In the genomic region with DNA sequence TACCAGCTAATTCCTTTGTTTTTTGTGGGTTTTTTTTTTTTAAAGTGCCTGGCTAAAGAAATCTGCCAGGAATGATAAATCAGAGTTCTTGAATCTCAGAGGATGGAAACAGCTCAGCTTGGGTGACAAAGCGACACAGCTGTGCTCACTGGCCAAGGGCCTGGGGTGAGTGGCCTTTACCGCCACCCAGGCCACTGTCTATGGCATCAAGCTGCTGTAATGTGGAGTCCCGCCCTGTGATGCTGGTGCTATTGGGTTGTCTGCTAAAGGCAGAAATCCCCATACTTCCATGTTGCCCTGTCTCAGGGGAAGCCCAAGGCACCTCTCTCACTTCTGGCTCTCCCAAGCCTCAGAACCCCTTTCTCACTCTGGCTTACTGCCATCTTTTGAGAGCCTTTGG, we compare ENCODE assay signal across 24 cellular contexts.
A peak's percentile ranks its signal among the peaks of the same experiment; 100 is the strongest.
DNase-seq lines count a peak whose midpoint lies in the region; TF ChIP-seq lines count a peak whose summit lies in the region.
"Had no signal": no experiment of that assay in that cellular context is flagged by ENCODE, and none has a peak within 500 bp of the region (broad histone marks: within the 10 kb centered on the region; RNA-seq: fewer than 3 reads in every experiment).

No MANE protein-coding gene starts in this region.

- H4K91ac ChIP-seq in neuronal stem cell (ENCODE audit: low read depth, low read length, poor library complexity) = no peak overlapping the region

- H3K4me1 ChIP-seq in neuronal stem cell (ENCODE audit: control insufficient read depth in 2 of 2, insufficient read depth in 1 of 2, low read depth in 1 of 2, low read length in 2 of 2) (peaks cover 4 to 6% of the 10 kb centered on the region in 2 donors), Karpas-422 (ENCODE audit: low read length) (no peaks in the 10 kb centered on the region), osteoblast (ENCODE audit: insufficient read depth, low read length) (peaks cover 5% of the 10 kb centered on the region)

- no peaks in the 10 kb centered on the region for H3K79me1 ChIP-seq in neuronal stem cell (ENCODE audit: low read depth, low read length)

- H3K4me3 ChIP-seq in WERI-Rb-1 (ENCODE audit: low read depth, low read length) (no peak overlapping the region), neuronal stem cell (ENCODE audit: low read length in 2 of 2) (no peak overlapping the region), Karpas-422 (ENCODE audit: low read length) (no peak overlapping the region), osteoblast (ENCODE audit: insufficient read depth, low read length) (no peak overlapping the region)
- H3K4me3 ChIP-seq: PC-9 had no signal

- no peak overlapping the region for H3K4me2 ChIP-seq in neuronal stem cell (ENCODE audit: insufficient read depth, low read length, poor library complexity, severe bottlenecking)
- H3K4me2 ChIP-seq in Karpas-422 (ENCODE audit: low read depth, low read length, poor library complexity, severe bottlenecking) = no peak overlapping the region
- no peak overlapping the region for H3K4me2 ChIP-seq in osteoblast (ENCODE audit: insufficient read depth, low read length)
- H3K4me2 ChIP-seq: PC-9 had no signal

- peak overlapping the region; percentile 87 for H3K18ac ChIP-seq in neuronal stem cell (ENCODE audit: low read length)

- intact Hi-C loops in head of caudate nucleus (cut with DNase I) = no loop called here

- no peaks in the 10 kb centered on the region for H3K27me3 ChIP-seq in WERI-Rb-1 (ENCODE audit: insufficient read depth, low read depth, severe bottlenecking)
- H3K27me3 ChIP-seq in neuronal stem cell (ENCODE audit: control insufficient read depth in 3 of 3, insufficient read depth in 3 of 3, low read depth in 1 of 3, low read length in 3 of 3) = peaks cover 0 to 3% (median 0%) of the 10 kb centered on the region in 3 experiments
- H3K27me3 ChIP-seq in Karpas-422 (ENCODE audit: low read length) = no peaks in the 10 kb centered on the region
- H3K27me3 ChIP-seq in osteoblast (ENCODE audit: insufficient read depth, low read length) = no peaks in the 10 kb centered on the region

- H3K27ac ChIP-seq in WERI-Rb-1 (no peak overlapping the region), neuronal stem cell (replicated peaks; ENCODE audit: low read length) (no peak overlapping the region), Karpas-422 (ENCODE audit: low read length) (no peak overlapping the region), osteoblast (ENCODE audit: low read depth, low read length) (no peak overlapping the region)
- H3K27ac ChIP-seq: 22Rv1, PC-9, RWPE1 had no signal

- H2AFZ ChIP-seq in neuronal stem cell (ENCODE audit: low read length) = no peak overlapping the region
- no peak overlapping the region for H2AFZ ChIP-seq in Karpas-422 (ENCODE audit: low read length)
- no peak overlapping the region for H2AFZ ChIP-seq in osteoblast (ENCODE audit: low read length)
- H2AFZ ChIP-seq: PC-9 had no signal

- no peaks in the 10 kb centered on the region for H3K9me2 ChIP-seq in Karpas-422 (replicated peaks; ENCODE audit: insufficient read depth, low read length)

- no peak overlapping the region for H4K8ac ChIP-seq in neuronal stem cell (ENCODE audit: low read depth, low read length)

- no peaks in the 10 kb centered on the region for H3K79me2 ChIP-seq in Karpas-422 (ENCODE audit: low read length)
- H3K79me2 ChIP-seq in osteoblast (ENCODE audit: insufficient read depth, low read length) = no peaks in the 10 kb centered on the region

- no peak overlapping the region for H3K14ac ChIP-seq in neuronal stem cell (ENCODE audit: low read length)

- TF ChIP-seq CTCF in WERI-Rb-1 (IDR thresholded peaks at IDR 0.05; ENCODE audit: low read depth, low read length) (no peak), osteoblast (IDR thresholded peaks at IDR 0.05; ENCODE audit: extremely low read depth, low read depth, low read length) (no peak)

- WGBS in neuronal stem cell (ENCODE audit: extremely low coverage in 2 of 2, insufficient read length in 2 of 2, insufficient replicate concordance in 1 of 2), 2 donors = no CpG with 5 or more reads among the region's 3 CpGs

- H2BK12ac ChIP-seq in neuronal stem cell (ENCODE audit: low read length) = no peak overlapping the region

- H3K9me3 ChIP-seq in WERI-Rb-1 (ENCODE audit: severe bottlenecking) (no peaks in the 10 kb centered on the region), neuronal stem cell (replicated peaks in 1 of 2; ENCODE audit: control insufficient read depth in 2 of 2, insufficient read depth in 1 of 2, low read depth in 1 of 2, low read length in 2 of 2) (peaks cover 0 to 5% of the 10 kb centered on the region in 2 donors), Karpas-422 (ENCODE audit: low read length) (no peaks in the 10 kb centered on the region), osteoblast (ENCODE audit: low read depth, low read length) (no peaks in the 10 kb centered on the region)

- H4K20me1 ChIP-seq in Karpas-422 (ENCODE audit: insufficient read depth, low read depth, low read length) (no peaks in the 10 kb centered on the region), osteoblast (ENCODE audit: insufficient read depth, low read length) (no peaks in the 10 kb centered on the region)

- H3K9ac ChIP-seq in neuronal stem cell (ENCODE audit: low read depth, low read length, poor library complexity) (no peak overlapping the region), Karpas-422 (ENCODE audit: low read length) (no peak overlapping the region)

- no peak overlapping the region for H2BK15ac ChIP-seq in neuronal stem cell (ENCODE audit: low read length)

- no peak overlapping the region for H2BK120ac ChIP-seq in neuronal stem cell (ENCODE audit: low read depth, low read length)

- H3K36me3 ChIP-seq in WERI-Rb-1 (no peaks in the 10 kb centered on the region), neuronal stem cell (replicated peaks in 1 of 2; ENCODE audit: control insufficient read depth in 2 of 2, insufficient read depth in 2 of 2, low read length in 2 of 2) (peaks cover 0 to 3% of the 10 kb centered on the region in 2 donors), Karpas-422 (ENCODE audit: insufficient read depth, low read length) (no peaks in the 10 kb centered on the region), osteoblast (ENCODE audit: insufficient read depth, low read length) (no peaks in the 10 kb centered on the region)

- H3K23ac ChIP-seq in neuronal stem cell (ENCODE audit: low read depth, low read length, poor library complexity) = peak overlapping the region; percentile 73

- H2BK5ac ChIP-seq in neuronal stem cell (ENCODE audit: low read length) = no peak overlapping the region

- DNase-seq in DMS79 treated with DMSO at 0.1 percent for 48 hours (lab: John Stamatoyannopoulos, UW) = peak; percentile 25
- DNase-seq in DMS79 (lab: John Stamatoyannopoulos, UW) = no peak
- peak; percentile 48 for DNase-seq in D341Med (ENCODE audit: low spot score)
- DNase-seq in WERI-Rb-1 = peak; percentile 62
- no peak for DNase-seq in neuronal stem cell (ENCODE audit: low spot score)
- no peak for DNase-seq in head of caudate nucleus
- DNase-seq in Karpas-422 = no peak
- no peak for DNase-seq in osteoblast (ENCODE audit: insufficient read length, low spot score, missing footprints)
- DNase-seq: AML-193; C1 segment of cervical spinal cord; Calu3; CD8-positive, alpha-beta T cell; EL; GF-D8; NCI-H1092; NCI-H1436; NCI-H187 treated with DMSO at 0.1 percent for 48 hours; NCI-H2107; NCI-H446 treated with DMSO at 0.1 percent for 48 hours; NCI-H526 treated with DMSO at 0.1 percent for 48 hours; PC-9; SIG-M5 had no signal

- peak overlapping the region; percentile 30 for H2AK5ac ChIP-seq in neuronal stem cell (ENCODE audit: low read depth, low read length)

- peak overlapping the region; percentile 37 for H3K4ac ChIP-seq in neuronal stem cell (ENCODE audit: low read length)

Comparison
In these comparisons a context has a peak if more than half of its experiments do, and no peak if none do; other contexts are left out.
1. DNase-seq: peak in DMS79 treated with DMSO at 0.1 percent for 48 hours (single experiment), D341Med (single experiment) and WERI-Rb-1 (single experiment); none in DMS79 (single experiment), neuronal stem cell (single experiment), head of caudate nucleus (0 of 42), Karpas-422 (single experiment) and osteoblast (single experiment).